Comparison of ENCODE assay signal across 8 cellular contexts in the genomic region with DNA sequence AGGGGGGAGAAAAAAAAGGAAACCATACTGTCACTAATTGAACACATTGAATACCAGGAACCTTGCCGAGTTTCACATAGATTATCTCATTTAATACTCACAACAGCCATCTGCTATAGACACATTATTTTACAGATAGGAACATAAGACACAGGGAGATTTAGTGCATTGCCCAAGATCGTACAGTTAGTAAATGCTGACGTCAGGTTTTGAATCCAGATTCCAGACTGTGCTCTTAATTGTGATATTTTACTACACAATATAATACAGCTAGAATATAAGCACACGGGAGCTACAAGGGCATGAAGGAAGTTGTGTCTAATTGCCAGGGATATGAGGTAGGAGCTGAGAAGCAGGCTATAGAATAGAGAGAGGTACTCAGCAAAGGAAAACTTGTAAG.
"Had no signal": no experiment of that assay in that cellular context is flagged by ENCODE, and none has a peak within 500 bp of the region (broad histone marks: within the 10 kb centered on the region; RNA-seq: fewer than 3 reads in every experiment).

No MANE protein-coding gene starts in this region.

- FAIRE-seq: G401.6, GM12878, GM12891, GM12892, GM18507, GM19239 had no signal

- DNase-seq: GDM1, GF-D8 had no signal

- ATAC-seq: GM12878 had no signal

- H3K4me3 ChIP-seq: GM12878 had no signal
